ENCODE assay signal across 9 cellular contexts in the genomic region with DNA sequence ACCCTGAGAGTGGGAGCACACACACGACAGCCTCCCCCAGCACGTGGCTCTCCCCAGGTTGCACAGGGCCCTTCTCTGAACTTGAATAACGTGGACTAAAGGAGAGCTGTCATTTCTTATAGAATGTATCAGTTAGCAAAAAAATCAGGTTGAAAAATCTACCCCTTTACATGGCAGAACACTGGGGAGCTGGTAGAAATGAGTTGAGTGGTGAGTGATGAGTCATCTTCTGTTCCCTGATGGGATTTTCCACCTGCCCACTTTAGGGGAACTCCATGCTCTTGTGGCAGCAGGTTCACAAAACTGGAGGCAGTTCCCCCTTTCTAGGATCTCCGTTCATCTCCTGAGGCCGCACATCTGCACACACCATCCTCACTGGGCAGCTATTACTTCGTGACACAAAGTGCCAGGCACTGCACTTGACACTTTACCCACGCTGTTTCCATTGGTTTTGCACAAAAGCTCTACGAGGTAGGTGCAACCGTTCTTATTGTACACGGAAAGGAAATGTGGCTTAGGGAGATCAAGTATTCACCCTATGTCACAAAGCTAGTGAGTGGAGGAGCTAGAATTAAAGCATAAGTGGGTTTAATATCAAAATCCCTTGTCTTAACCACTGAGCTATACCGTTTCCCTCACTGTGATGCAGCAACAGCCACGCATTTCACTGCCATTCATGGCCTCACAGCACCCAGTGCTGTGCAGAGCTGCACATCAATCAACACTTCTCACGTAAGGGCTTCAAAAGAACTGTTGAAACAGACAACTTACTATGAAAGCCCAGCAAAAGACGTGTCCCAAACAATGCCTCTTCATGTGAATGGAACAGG.
DNase-seq lines count a peak whose midpoint lies in the region; ATAC-seq and TF ChIP-seq lines count a peak whose summit lies in the region.
"Had no signal": no experiment of that assay in that cellular context is flagged by ENCODE, and none has a peak within 500 bp of the region (broad histone marks: within the 10 kb centered on the region; RNA-seq: fewer than 3 reads in every experiment).

No MANE protein-coding gene starts in this region.

- H3K36me3 Mint-ChIP-seq in T-cell: peaks cover 21% of the 10 kb centered on the region

- H3K9me3 Mint-ChIP-seq in T-cell: no peaks in the 10 kb centered on the region

- TF ChIP-seq CTCF in GM10248 (IDR thresholded peaks at IDR 0.05; ENCODE audit: control extremely low read depth, extremely low read depth, low read depth, missing control alignments): no peak

- peak overlapping the region; percentile 44 to 83 for H3K27ac Mint-ChIP-seq in T-cell

- peak overlapping the region in 2 of 3 donors; percentile 14 to 45 for H3K4me3 Mint-ChIP-seq in T-cell

- H3K4me1 Mint-ChIP-seq in T-cell: peaks cover 69 to 73% (median 70%) of the 10 kb centered on the region in 3 donors

- POLR2A ChIA-PET in GM10248 (lab: Yijun Ruan, JAX) (interaction anchor here (0.5 to 2.0 kb wide), 4 partner anchors 28 to 925 kb away, joined by 3 to 7 read pairs (median 3); no protein-coding TSS in a partner anchor), T-cell (lab: Charles Lee) (interaction anchor here (0.5 to 0.6 kb wide), 4 partner anchors 8 to 181 kb away, joined by 3 to 8 read pairs (median 4); no protein-coding TSS in a partner anchor)

- H3K4me3 ChIP-seq in skin epidermis: no peak overlapping the region

- intact Hi-C loops in posterior vena cava (cut with DNase I): loop anchor here in 1 of 2 donors (5.0 to 10.0 kb wide), 3 partner anchors 34 to 206 kb away; no protein-coding TSS in a partner anchor

- peak; percentile 33 to 64 (median 58) for ATAC-seq in T-cell (replicated peaks in 1 of 4)
- no peak for ATAC-seq in GM19452 (IDR thresholded peaks at IDR 0.05; ENCODE audit: unreplicated experiment)
- no peak for ATAC-seq in HG03095 (IDR thresholded peaks at IDR 0.05; ENCODE audit: unreplicated experiment)

- H3K27me3 Mint-ChIP-seq in T-cell: no peaks in the 10 kb centered on the region

- CTCF ChIA-PET in GM10248 (lab: Yijun Ruan, JAX): interaction anchor here (0.7 to 5.1 kb wide), 8 partner anchors 9 to 206 kb away, joined by 3 to 69 read pairs (median 9); no protein-coding TSS in a partner anchor
- CTCF ChIA-PET in T-cell (lab: Charles Lee): interaction anchor here (0.6 to 3.4 kb wide), 10 partner anchors 11 to 656 kb away, joined by 3 to 10 read pairs (median 4); no protein-coding TSS in a partner anchor

- H3K27ac ChIP-seq in skin epidermis: peak overlapping the region in 12 of 21 experiments; percentile 6 to 88 (median 36)
- H3K27ac ChIP-seq: epithelial cell of prostate had no signal

- peak; percentile 39 for DNase-seq in GM10248 (ENCODE audit: extremely low spot score)
- peak in 28 of 34 experiments; percentile 12 to 70 (median 36) for DNase-seq in T-cell
- DNase-seq in central memory CD4-positive, alpha-beta T cell: peak; percentile 44
- no peak for DNase-seq in posterior vena cava (ENCODE audit: low spot score)
- no peak for DNase-seq in AG08395 (ENCODE audit: low spot score)

Comparison
In these comparisons a context has a peak if more than half of its experiments do, and no peak if none do; other contexts are left out.
1. DNase-seq: peak in GM10248 (single experiment), T-cell (28 of 34) and central memory CD4-positive, alpha-beta T cell (single experiment); none in posterior vena cava (single experiment) and AG08395 (single experiment).
2. ATAC-seq: peak in T-cell (4 of 4); none in GM19452 (single experiment) and HG03095 (single experiment).